Comparison of ENCODE assay signal across 2 cellular contexts in genomic region chr2:239575931-239576445, GRCh38.
TF ChIP-seq lines count a peak whose summit lies in the region.

No MANE protein-coding gene starts in this region.

TF ChIP-seq in H1, 55 proteins besides CTCF, POLR2A, EP300 and RAD21 (continued from another document):
- no peak for TF ChIP-seq CBX5 (IDR thresholded peaks at IDR 0.05; ENCODE audit: low read depth, low read length)

TF ChIP-seq in GM23338, 12 proteins besides CTCF, POLR2A, EP300 and RAD21 (continued from another document):
- TF ChIP-seq ETS1 (IDR thresholded peaks at IDR 0.05): no peak
- no peak for TF ChIP-seq EZH2 (IDR thresholded peaks at IDR 0.05; ENCODE audit: low read depth, unreplicated experiment)
- no peak for TF ChIP-seq STAT1 (IDR thresholded peaks at IDR 0.05; ENCODE audit: unreplicated experiment)
- TF ChIP-seq EZH2phosphoT487 (IDR thresholded peaks at IDR 0.05; ENCODE audit: unreplicated experiment): no peak
- no peak for TF ChIP-seq ZNF462 (CRISPR knock-in tag; IDR thresholded peaks at IDR 0.05)
- no peak for TF ChIP-seq REST (IDR thresholded peaks at IDR 0.05; ENCODE audit: unreplicated experiment)
- TF ChIP-seq ZNF331 (CRISPR knock-in tag; IDR thresholded peaks at IDR 0.05; ENCODE audit: low read depth): no peak
- no peak for TF ChIP-seq POLR2AphosphoS5 (IDR thresholded peaks at IDR 0.05; ENCODE audit: low read depth)
- no peak for TF ChIP-seq NANOG (IDR thresholded peaks at IDR 0.05; ENCODE audit: borderline replicate concordance)
- TF ChIP-seq JUNB (IDR thresholded peaks at IDR 0.05; ENCODE audit: unreplicated experiment): no peak
